9 cellular contexts compared by ENCODE assay signal in genomic region chr22:31951201-31952093, GRCh38. TPM values are rescaled to one million over a fixed set of nuclear protein-coding genes. Genes with fewer than 3 reads are reported as not detected.
DNase-seq lines count a peak whose midpoint lies in the region; ATAC-seq, FAIRE-seq and TF ChIP-seq lines count a peak whose summit lies in the region.
"Had no signal": no experiment of that assay in that cellular context is flagged by ENCODE, and none has a peak within 500 bp of the region (broad histone marks: within the 10 kb centered on the region; RNA-seq: fewer than 3 reads in every experiment).

No MANE protein-coding gene starts in this region.

- no peak overlapping the region for H3K4me3 Mint-ChIP-seq in mesothelial cell of epicardium

- peaks cover 45% of the 10 kb centered on the region for H4K20me1 ChIP-seq in K562 (replicated peaks; ENCODE audit: control insufficient read depth, insufficient read depth, low read length)

- peak overlapping the region; percentile 49 for H3K27ac Mint-ChIP-seq in mesothelial cell of epicardium

- in situ Hi-C loops in K562 (cut with MboI): no loop called here

- H3K4me3 ChIP-seq in heart left ventricle (no peak overlapping the region), K562 (no peak overlapping the region), upper lobe of left lung (no peak overlapping the region)

- peaks cover 12% of the 10 kb centered on the region for H3K4me1 Mint-ChIP-seq in mesothelial cell of epicardium

- H3K9me3 ChIP-seq in heart left ventricle (no peaks in the 10 kb centered on the region), K562 (replicated peaks; ENCODE audit: control insufficient read depth, insufficient read depth, low read depth, low read length) (no peaks in the 10 kb centered on the region), upper lobe of left lung (no peaks in the 10 kb centered on the region)

- peaks cover 11% of the 10 kb centered on the region for H3K9me1 ChIP-seq in K562 (ENCODE audit: control insufficient read depth, insufficient read depth, low read length)

- WGBS in heart left ventricle, 4 donors: 72 to 81% (median 74%) methylated on average over 8 of the region's 8 CpGs
- WGBS in K562 (ENCODE audit: insufficient coverage, low coverage, missing lambda C conversion rate): 82% methylated on average over 8 of the region's 8 CpGs
- 66 to 77% methylated on average over 8 of the region's 8 CpGs for WGBS in upper lobe of left lung, 2 donors

- CTCF ChIA-PET in K562 (lab: Yijun Ruan, JAX; ENCODE audit: low intra/inter-chr PET ratio): no interaction called here

- H3K79me2 ChIP-seq in K562 (ENCODE audit: control insufficient read depth, insufficient read depth, low read length): peaks cover 97% of the 10 kb centered on the region

- no peak for FAIRE-seq in K562 (lab: Jason Lieb, UNC)

- peak overlapping the region in 1 of 2 experiments; percentile 20; a peak in 1 of 4 replicates for H3K9ac ChIP-seq in K562 (ENCODE audit: insufficient read depth in 1 of 2, low read depth in 2 of 2, low read length in 2 of 2)

- no peaks in the 10 kb centered on the region for H3K27me3 Mint-ChIP-seq in mesothelial cell of epicardium (ENCODE audit: low read depth)

- H3K27me3 ChIP-seq in heart left ventricle: no peaks in the 10 kb centered on the region
- H3K27me3 ChIP-seq in K562 (ENCODE audit: control insufficient read depth in 2 of 2, insufficient read depth in 2 of 2, low read length in 2 of 2): no peaks in the 10 kb centered on the region
- H3K27me3 ChIP-seq in upper lobe of left lung: no peaks in the 10 kb centered on the region

- TF ChIP-seq CTCF in heart left ventricle (IDR thresholded peaks at IDR 0.05) (no peak), K562 (IDR thresholded peaks at IDR 0.05 in 2 of 3, conservative IDR thresholded peaks at IDR 0.05 in 1 of 3; ENCODE audit: insufficient read depth in 2 of 3, low read depth in 1 of 3, low read length in 3 of 3) (no peak), mesothelial cell of epicardium (IDR thresholded peaks at IDR 0.05; ENCODE audit: unreplicated experiment) (no peak), upper lobe of left lung (IDR thresholded peaks at IDR 0.05) (no peak), GM20000 (IDR thresholded peaks at IDR 0.05; ENCODE audit: extremely low read depth, missing control alignments) (no peak)

- H3K36me3 Mint-ChIP-seq in mesothelial cell of epicardium: peaks cover 13% of the 10 kb centered on the region

- no TSS peak for BruUV-seq in K562 (replicated peaks; lab: Mats Ljungman, UMichigan)

- intact Hi-C loops in heart left ventricle (cut with DNase I): loop anchor here in 2 of 10 donors (10.0 kb wide), 2 partner anchors 77 to 97 kb away; no protein-coding TSS in a partner anchor
- intact Hi-C loops in Right ventricle myocardium inferior (cut with DNase I): loop anchor here (2.0 kb wide), 1 partner anchor 79 kb away; no protein-coding TSS in a partner anchor
- intact Hi-C loops in K562 (cut with micrococcal nuclease): no loop called here

- peak overlapping the region; percentile 46 for H3K4me2 ChIP-seq in K562 (ENCODE audit: insufficient read depth, low read length)

- H3K4me1 ChIP-seq in heart left ventricle (peaks cover 7 to 88% (median 71%) of the 10 kb centered on the region in 12 donors), K562 (replicated peaks in 1 of 2; ENCODE audit: control insufficient read depth in 2 of 2, insufficient read depth in 2 of 2, low read length in 2 of 2) (peaks cover 7 to 17% of the 10 kb centered on the region in 2 experiments; a peak in 3 of 5 replicates), upper lobe of left lung (peaks cover 50 to 70% (median 58%) of the 10 kb centered on the region in 4 donors)

- TF ChIP-seq POLR2A in heart left ventricle (IDR thresholded peaks at IDR 0.05) (no peak), K562 (conservative IDR thresholded peaks at IDR 0.05) (peak; percentile 25; the same call in 1 of the 2 replicates), upper lobe of left lung (IDR thresholded peaks at IDR 0.05) (no peak)

- peak overlapping the region in 10 of 12 donors; percentile 19 to 82 (median 52) for H3K27ac ChIP-seq in heart left ventricle
- H3K27ac ChIP-seq in K562 (ENCODE audit: extremely low read depth, low read depth, low read length): peak overlapping the region; percentile 25; the same call in 1 of the 3 replicates
- H3K27ac ChIP-seq in upper lobe of left lung: peak overlapping the region; percentile 11 to 56 (median 48)

- POLR2A ChIA-PET in K562 (lab: Yijun Ruan, JAX): no interaction called here

- TF ChIP-seq RAD21 in K562 (CRISPR knock-in tag; conservative IDR thresholded peaks at IDR 0.05 in 1 of 2, IDR thresholded peaks at IDR 0.05 in 1 of 2): no peak

- no peaks in the 10 kb centered on the region for H3K9me3 Mint-ChIP-seq in mesothelial cell of epicardium

- TF ChIP-seq EP300 in K562 (IDR thresholded peaks at IDR 0.05; ENCODE audit: low read length) (no peak), upper lobe of left lung (IDR thresholded peaks at IDR 0.05) (no peak)

- H3K36me3 ChIP-seq in heart left ventricle (peaks cover 0 to 73% (median 40%) of the 10 kb centered on the region in 9 donors), K562 (ENCODE audit: control insufficient read depth, insufficient read depth, low read length) (peaks cover 95% of the 10 kb centered on the region), upper lobe of left lung (peaks cover 6 to 61% (median 10%) of the 10 kb centered on the region in 4 donors)

- no peak for DNase-seq in heart left ventricle
- DNase-seq in Right ventricle myocardium inferior (ENCODE audit: missing footprints): no peak
- no peak for DNase-seq in K562 (ENCODE audit: extremely low read depth in 1 of 4, low spot score in 3 of 4)
- DNase-seq in mesothelial cell of epicardium (ENCODE audit: low spot score in 2 of 2, unreplicated experiment in 2 of 2): no peak
- DNase-seq in upper lobe of left lung: no peak
- DNase-seq in NCI-H2081 (lab: John Stamatoyannopoulos, UW): no peak
- no peak for DNase-seq in GM20000 (ENCODE audit: low spot score)
- DNase-seq: DMS 273 treated with DMSO at 0.1 percent for 48 hours had no signal

- ATAC-seq in heart left ventricle: peak in 3 of 4 donors; percentile 3 to 23 (median 14)
- no peak for ATAC-seq in Right ventricle myocardium inferior
- peak; percentile 10; the same call in 1 of the 3 replicates for ATAC-seq in K562
- ATAC-seq in upper lobe of left lung (ENCODE audit: low FRiP score in 2 of 2): peak in 1 of 2 donors; percentile 47
- ATAC-seq in GM19455 (IDR thresholded peaks at IDR 0.05; ENCODE audit: unreplicated experiment): no peak

- no peak overlapping the region for H2AFZ ChIP-seq in K562 (ENCODE audit: low read depth, low read length)

TF ChIP-seq in K562, 482 proteins besides CTCF, POLR2A, EP300 and RAD21:
- TF ChIP-seq TAF9B (IDR thresholded peaks at IDR 0.05; ENCODE audit: partially characterized antibody): no peak
- TF ChIP-seq SUPT5H (IDR thresholded peaks at IDR 0.05): peak; percentile 49; the same call in 1 of the 2 replicates
- TF ChIP-seq, protein P1, sequence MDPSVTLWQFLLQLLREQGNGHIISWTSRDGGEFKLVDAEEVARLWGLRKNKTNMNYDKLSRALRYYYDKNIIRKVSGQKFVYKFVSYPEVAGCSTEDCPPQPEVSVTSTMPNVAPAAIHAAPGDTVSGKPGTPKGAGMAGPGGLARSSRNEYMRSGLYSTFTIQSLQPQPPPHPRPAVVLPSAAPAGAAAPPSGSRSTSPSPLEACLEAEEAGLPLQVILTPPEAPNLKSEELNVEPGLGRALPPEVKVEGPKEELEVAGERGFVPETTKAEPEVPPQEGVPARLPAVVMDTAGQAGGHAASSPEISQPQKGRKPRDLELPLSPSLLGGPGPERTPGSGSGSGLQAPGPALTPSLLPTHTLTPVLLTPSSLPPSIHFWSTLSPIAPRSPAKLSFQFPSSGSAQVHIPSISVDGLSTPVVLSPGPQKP (CRISPR knock-in tag; IDR thresholded peaks at IDR 0.05): no peak
- no peak for TF ChIP-seq GABPA (tag; conservative IDR thresholded peaks at IDR 0.05; ENCODE audit: low read depth)
- TF ChIP-seq CAMTA2 (CRISPR knock-in tag; conservative IDR thresholded peaks at IDR 0.05): no peak
- no peak for TF ChIP-seq SP1 (CRISPR knock-in tag; IDR thresholded peaks at IDR 0.05)
- TF ChIP-seq MCM2 (IDR thresholded peaks at IDR 0.05; ENCODE audit: low read depth): no peak
- no peak for TF ChIP-seq ZNF644 (tag; IDR thresholded peaks at IDR 0.05; ENCODE audit: low read depth)

RNA-seq across cellular contexts. Expression of gene YWHAH, which starts 7.1 kb away (rescaled TPM):
- 100 to 1,000 TPM in 3 of 9 donors, 10 to 100 TPM in 6; 57.5 to 126 (median 84.1) TPM for total RNA-seq in heart left ventricle
- 100 to 1,000 TPM in 1 of 2 donors, 10 to 100 TPM in 1; 47.2 to 111 TPM for polyA plus RNA-seq in heart left ventricle
- 85.3 TPM for total RNA-seq in Right ventricle myocardium inferior
- 39.0 and 61.0 TPM in 2 replicates for total RNA-seq in K562 (2011; cell fraction: chromatin; rRNA removed; ENCODE audit: low replicate concordance)
- total RNA-seq in K562 (2011; cell fraction: nucleolus; rRNA removed): 24.5 and 26.3 TPM in 2 replicates
- total RNA-seq in K562 (2011; cell fraction: nucleoplasm; rRNA removed): 31.3 and 37.5 TPM in 2 replicates
- total RNA-seq in K562 (2014; rRNA removed): 97.3 and 109 TPM in 2 replicates
- 140 and 203 TPM in 2 replicates for total RNA-seq in K562 (2014; rRNA removed; fragmentation: Illumina TruSeq; extraction: Trizol)
- 106 and 114 TPM in 2 replicates for total RNA-seq in K562 (2015; rRNA removed; fragmentation: Illumina TruSeq; extraction: Trizol)
- total RNA-seq in K562 (2021): 141 and 162 TPM in 2 replicates
- 100 and 119 TPM in 2 replicates for polyA plus RNA-seq in K562 (2011; rRNA removed)
- polyA plus RNA-seq in K562 (2011; cell fraction: cytosol; rRNA removed): 104 and 112 TPM in 2 replicates
- 42.9 and 49.4 TPM in 2 replicates for polyA plus RNA-seq in K562 (2011; cell fraction: nucleus; rRNA removed)
- polyA plus RNA-seq in K562 (2012): 72.8 and 107 TPM in 2 replicates
- 171 and 177 TPM in 2 replicates for polyA plus RNA-seq in K562 (2014; fragmentation: Illumina TruSeq; extraction: Trizol)
- polyA plus RNA-seq in K562 (2014; fragmentation: Nextera tagmentation; extraction: Ambion mirVana): 10 to 100 TPM; 32.0 to 39.6 TPM
- 105 and 106 TPM in 2 replicates for polyA plus RNA-seq in K562 (2014; rRNA removed)
- 72.4 and 90.3 TPM in 2 replicates for polyA minus RNA-seq in K562 (2011; rRNA and poly(A)+ RNA removed)
- 43.7 and 66.7 TPM in 2 replicates for polyA minus RNA-seq in K562 (2011; cell fraction: cytosol; rRNA and poly(A)+ RNA removed)
- polyA minus RNA-seq in K562 (2011; cell fraction: nucleus; rRNA and poly(A)+ RNA removed): 13.2 and 25.0 TPM in 2 replicates
- total RNA-seq in mesothelial cell of epicardium: 57.8 to 65.6 TPM (median 64.4 TPM) in 3 replicates
- total RNA-seq in upper lobe of left lung: 100 to 1,000 TPM in 5 of 6 donors, 10 to 100 TPM in 1; 46.1 to 208 (median 164) TPM

Comparison
In these comparisons a context has a peak if more than half of its experiments do, and no peak if none do; other contexts are left out.
1. ATAC-seq: peak in heart left ventricle (3 of 4) and K562 (single experiment); none in Right ventricle myocardium inferior (single experiment) and GM19455 (single experiment).
2. Peak in every context shown above with its lines, with median percentiles within 50 percentile points of each other: H3K27ac ChIP-seq.